In the genomic region with DNA sequence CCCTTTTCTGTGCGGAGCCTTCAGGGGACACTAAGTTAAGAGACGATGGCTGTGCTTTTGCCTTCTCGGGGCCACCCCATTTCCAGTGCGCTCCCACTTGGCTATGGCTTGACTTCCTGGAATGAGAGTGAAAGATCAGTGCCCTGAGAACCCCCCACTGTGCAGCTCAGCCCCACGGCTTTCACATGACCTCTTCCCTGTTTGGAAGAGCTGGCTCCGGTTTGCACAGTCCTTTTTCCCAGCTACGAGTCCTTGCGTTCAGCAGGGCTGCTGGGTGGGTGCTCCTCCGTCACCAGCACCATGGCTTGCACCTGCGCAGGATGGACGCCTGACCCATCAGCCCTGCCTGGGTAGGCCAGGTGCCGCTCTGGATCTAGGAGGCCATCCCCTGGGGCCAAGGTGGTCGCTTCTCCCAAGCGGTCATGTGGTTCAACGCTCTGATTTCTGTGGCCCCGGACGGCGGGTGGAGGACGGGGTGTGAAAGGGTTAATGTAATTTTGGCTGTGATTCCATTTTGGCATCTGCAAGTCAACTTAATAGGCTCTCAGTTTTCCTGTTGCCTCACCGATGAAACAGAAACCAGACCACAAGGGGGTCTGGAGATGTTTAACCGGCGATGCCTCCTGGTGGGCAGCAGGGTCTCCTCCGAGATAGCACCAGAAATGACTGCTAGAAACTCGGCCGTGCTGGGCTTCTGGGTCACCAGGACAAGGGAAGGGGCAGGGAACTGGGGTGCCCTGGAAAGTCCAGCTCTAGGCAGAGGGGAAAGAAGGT, we compare ENCODE assay signal across 9 cellular contexts.
A peak's percentile ranks its signal among the peaks of the same experiment; 100 is the strongest.
DNase-seq lines count a peak whose midpoint lies in the region; ATAC-seq and TF ChIP-seq lines count a peak whose summit lies in the region.
"Had no signal": no experiment of that assay in that cellular context is flagged by ENCODE, and none has a peak within 500 bp of the region (broad histone marks: within the 10 kb centered on the region; RNA-seq: fewer than 3 reads in every experiment).

No MANE protein-coding gene starts in this region.

- CTCF ChIA-PET in OCI-LY7 (lab: Charles Lee; ENCODE audit: unreplicated experiment), result no interaction called here

- intact Hi-C loops in heart left ventricle (cut with DNase I), result loop anchor here in 3 of 10 donors (1.0 to 5.0 kb wide), 4 partner anchors 19 to 47 kb away; no protein-coding TSS in a partner anchor
- intact Hi-C loops in OCI-LY7 (cut with micrococcal nuclease; ENCODE audit: unreplicated experiment), result no loop called here

- H3K9me3 ChIP-seq in WERI-Rb-1 (ENCODE audit: severe bottlenecking), result no peaks in the 10 kb centered on the region
- no peaks in the 10 kb centered on the region for H3K9me3 ChIP-seq in heart left ventricle
- H3K9me3 ChIP-seq in OCI-LY7 (ENCODE audit: low read length), result no peaks in the 10 kb centered on the region

- DNase-seq in DMS 273 treated with DMSO at 0.1 percent for 48 hours (lab: John Stamatoyannopoulos, UW) (peak; percentile 27), WERI-Rb-1 (peak; percentile 21), heart left ventricle (peak in 2 of 5 donors; percentile 50 to 57), OCI-LY7 (ENCODE audit: low spot score) (no peak), GM20000 (ENCODE audit: low spot score) (no peak), SW480 (ENCODE audit: low spot score) (no peak)
- DNase-seq: foreskin melanocyte had no signal

- 41 to 51% (median 45%) methylated on average over 25 of the region's 25 CpGs for WGBS in heart left ventricle, 4 donors

- no peak overlapping the region; the same call in 1 of the 2 replicates for H3K27ac ChIP-seq in WERI-Rb-1
- peak overlapping the region; percentile 57 to 90 (median 76) for H3K27ac ChIP-seq in heart left ventricle
- peak overlapping the region; percentile 78 for H3K27ac ChIP-seq in rectal smooth muscle tissue (ENCODE audit: low read depth, low read length)
- H3K27ac ChIP-seq in OCI-LY7 (ENCODE audit: low read depth, low read length, poor library complexity, severe bottlenecking), result no peak overlapping the region

- no TSS peak for BruUV-seq in OCI-LY7 (replicated peaks; lab: Mats Ljungman, UMichigan)

- POLR2A ChIA-PET in OCI-LY7 (lab: Charles Lee), result no interaction called here

- no peak overlapping the region for H3K4me2 ChIP-seq in OCI-LY7 (ENCODE audit: low read length)

- no peaks in the 10 kb centered on the region for H3K27me3 ChIP-seq in WERI-Rb-1 (ENCODE audit: insufficient read depth, low read depth, severe bottlenecking)
- no peaks in the 10 kb centered on the region for H3K27me3 ChIP-seq in heart left ventricle
- no peaks in the 10 kb centered on the region for H3K27me3 ChIP-seq in rectal smooth muscle tissue (ENCODE audit: control insufficient read depth, insufficient read depth, low read length)

- peak in 3 of 4 donors; percentile 1 to 63 (median 15) for ATAC-seq in heart left ventricle
- ATAC-seq in activated CD4-positive, CD25-positive, alpha-beta regulatory T cell treated with anti-CD3 and anti-CD28 coated beads, Interleukin-2, amount 50 U/mL, for 24 hours, result no peak

- no peak overlapping the region for H3K9ac ChIP-seq in rectal smooth muscle tissue (ENCODE audit: low read length)

- TF ChIP-seq CTCF in WERI-Rb-1 (IDR thresholded peaks at IDR 0.05; ENCODE audit: low read depth, low read length), result peak; percentile 14; the same call in 1 of the 2 replicates
- peak in 9 of 12 donors; percentile 23 to 62 (median 43) for TF ChIP-seq CTCF in heart left ventricle (IDR thresholded peaks at IDR 0.05)
- TF ChIP-seq CTCF in OCI-LY7 (conservative IDR thresholded peaks at IDR 0.05; ENCODE audit: low read length), result no peak
- TF ChIP-seq CTCF in GM20000 (IDR thresholded peaks at IDR 0.05; ENCODE audit: extremely low read depth, missing control alignments), result no peak

- H4K20me1 ChIP-seq in OCI-LY7 (ENCODE audit: insufficient read depth, low read length), result no peaks in the 10 kb centered on the region

- H3K4me3 ChIP-seq in WERI-Rb-1 (ENCODE audit: low read depth, low read length) (no peak overlapping the region), heart left ventricle (peak overlapping the region in 5 of 12 donors; percentile 8 to 31 (median 12)), rectal smooth muscle tissue (ENCODE audit: low read length) (peak overlapping the region; percentile 26), OCI-LY7 (ENCODE audit: low read depth, low read length, poor library complexity, severe bottlenecking) (no peak overlapping the region)

- H3K4me1 ChIP-seq in heart left ventricle (peaks cover 5 to 71% (median 59%) of the 10 kb centered on the region in 12 donors), rectal smooth muscle tissue (ENCODE audit: control insufficient read depth, insufficient read depth, low read length) (peaks cover 40% of the 10 kb centered on the region), OCI-LY7 (ENCODE audit: insufficient read depth, low read length, poor library complexity, severe bottlenecking) (no peaks in the 10 kb centered on the region)

- no peak overlapping the region for H2AFZ ChIP-seq in OCI-LY7 (ENCODE audit: low read length)

- TF ChIP-seq POLR2A in heart left ventricle (IDR thresholded peaks at IDR 0.05), result no peak

- no peaks in the 10 kb centered on the region for H3K79me2 ChIP-seq in OCI-LY7 (ENCODE audit: insufficient read depth, low read depth, low read length)

- H3K9me2 ChIP-seq in OCI-LY7 (ENCODE audit: insufficient read depth, low read length), result no peaks in the 10 kb centered on the region

- no peaks in the 10 kb centered on the region for H3K36me3 ChIP-seq in WERI-Rb-1
- no peaks in the 10 kb centered on the region for H3K36me3 ChIP-seq in heart left ventricle
- no peaks in the 10 kb centered on the region for H3K36me3 ChIP-seq in rectal smooth muscle tissue (ENCODE audit: control insufficient read depth, insufficient read depth, low read length)
- H3K36me3 ChIP-seq in OCI-LY7 (ENCODE audit: insufficient read depth, low read length), result no peaks in the 10 kb centered on the region

Comparison
In these comparisons a context has a peak if more than half of its experiments do, and no peak if none do; other contexts are left out.
1. DNase-seq: peak in DMS 273 treated with DMSO at 0.1 percent for 48 hours (single experiment) and WERI-Rb-1 (single experiment); none in OCI-LY7 (single experiment), GM20000 (single experiment) and SW480 (single experiment).
2. H3K27ac ChIP-seq: peak in heart left ventricle (12 of 12) and rectal smooth muscle tissue (single experiment); none in WERI-Rb-1 (single experiment) and OCI-LY7 (single experiment).
3. CTCF ChIP-seq: peak in WERI-Rb-1 (single experiment) and heart left ventricle (9 of 12); none in OCI-LY7 (single experiment) and GM20000 (single experiment).
4. ATAC-seq: peak in heart left ventricle (3 of 4); none in activated CD4-positive, CD25-positive, alpha-beta regulatory T cell treated with anti-CD3 and anti-CD28 coated beads, Interleukin-2, amount 50 U/mL, for 24 hours (0 of 2).